ENCODE assay signal across 14 cellular contexts in the genomic region with DNA sequence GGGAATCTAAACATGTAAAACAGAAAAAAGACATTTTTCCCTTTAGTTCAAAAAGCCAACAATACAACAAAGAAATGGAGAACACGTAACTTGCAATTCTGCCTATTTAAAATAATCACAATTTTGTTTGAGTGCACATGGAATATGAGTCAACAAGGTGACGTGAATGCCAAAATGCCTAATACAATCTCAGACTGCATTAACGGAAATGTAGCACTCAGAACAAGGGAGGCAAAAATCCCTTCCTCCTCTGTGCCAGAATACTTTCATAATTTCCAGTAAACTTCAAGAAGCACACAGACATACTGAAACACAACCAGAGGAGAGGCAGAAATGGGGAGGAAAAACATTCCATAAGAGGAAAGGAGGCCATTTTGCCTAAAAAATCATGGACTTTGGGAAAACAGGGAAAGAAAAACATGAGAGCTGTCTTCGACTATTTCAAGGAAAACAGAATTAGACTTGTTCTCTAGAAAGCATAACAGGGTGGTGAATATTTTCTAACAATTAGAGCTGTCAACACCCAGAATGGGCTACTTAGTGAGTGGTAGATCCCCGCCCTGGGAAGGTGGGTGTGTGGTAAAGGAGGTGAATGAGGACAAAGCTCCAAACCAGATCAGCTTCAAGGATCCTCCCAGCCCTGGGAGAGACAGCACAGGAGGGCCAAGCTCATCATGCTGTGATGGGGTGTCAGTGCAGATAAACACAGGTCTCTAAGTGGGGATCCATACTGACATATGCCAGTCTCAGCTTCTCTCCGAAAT. TPM values are rescaled to one million over a fixed set of nuclear protein-coding genes. Genes with fewer than 3 reads are reported as not detected.
DNase-seq lines count a peak whose midpoint lies in the region; TF ChIP-seq lines count a peak whose summit lies in the region.
"Had no signal": no experiment of that assay in that cellular context is flagged by ENCODE, and none has a peak within 500 bp of the region (broad histone marks: within the 10 kb centered on the region; RNA-seq: fewer than 3 reads in every experiment).

No MANE protein-coding gene starts in this region.

- H3K4me1 ChIP-seq in SJSA1 (replicated peaks) (peaks cover 12% of the 10 kb centered on the region), esophagus squamous epithelium (peaks cover 0 to 42% (median 16%) of the 10 kb centered on the region in 3 donors), liver (ENCODE audit: control insufficient read depth in 4 of 4, insufficient read depth in 4 of 4, low read length in 3 of 4) (peaks cover 0 to 9% (median 4%) of the 10 kb centered on the region in 4 donors), stomach smooth muscle (ENCODE audit: control insufficient read depth, insufficient read depth, low read length) (peaks cover 40% of the 10 kb centered on the region), A673 (ENCODE audit: insufficient read depth, low read length, poor library complexity, severe bottlenecking) (peaks cover 33% of the 10 kb centered on the region)

- BruUV-seq in A673 (replicated peaks; lab: Mats Ljungman, UMichigan) = no TSS peak

- CTCF ChIA-PET in A673 (lab: Charles Lee) = no interaction called here

- no peak for TF ChIP-seq POLR2A in esophagus squamous epithelium (IDR thresholded peaks at IDR 0.05)

- H3K9me3 ChIP-seq in SJSA1 (replicated peaks) = no peaks in the 10 kb centered on the region
- H3K9me3 ChIP-seq in esophagus squamous epithelium = no peaks in the 10 kb centered on the region
- H3K9me3 ChIP-seq in liver (ENCODE audit: control insufficient read depth in 4 of 4, low read length in 3 of 4) = no peaks in the 10 kb centered on the region
- H3K9me3 ChIP-seq in stomach smooth muscle (ENCODE audit: control insufficient read depth in 2 of 2, low read length in 2 of 2) = no peaks in the 10 kb centered on the region
- no peaks in the 10 kb centered on the region for H3K9me3 ChIP-seq in A673 (ENCODE audit: low read depth, low read length, poor library complexity, severe bottlenecking)
- H3K9me3 ChIP-seq: neutrophil had no signal

- H3K27ac ChIP-seq in SJSA1 (peak overlapping the region; percentile 73), esophagus squamous epithelium (peak overlapping the region in 3 of 4 donors; percentile 51 to 76 (median 56)), liver (ENCODE audit: low read depth in 1 of 2, low read length in 2 of 2) (peak overlapping the region; percentile 2 to 55), stomach smooth muscle (ENCODE audit: low read length) (peak overlapping the region; percentile 62), A673 (ENCODE audit: low read depth, low read length, poor library complexity, severe bottlenecking) (no peak overlapping the region)
- H3K27ac ChIP-seq: neutrophil had no signal

- H3K4me3 ChIP-seq in SJSA1 (no peak overlapping the region), esophagus squamous epithelium (no peak overlapping the region), liver (ENCODE audit: low read depth in 1 of 3, low read length in 3 of 3) (no peak overlapping the region), stomach smooth muscle (ENCODE audit: low read length in 2 of 2) (peak overlapping the region in 1 of 2 donors; percentile 15), A673 (ENCODE audit: low read depth, low read length, poor library complexity, severe bottlenecking) (no peak overlapping the region)

- no peak overlapping the region for H3K9ac ChIP-seq in liver (ENCODE audit: low read depth in 1 of 2, low read length in 2 of 2)
- H3K9ac ChIP-seq in stomach smooth muscle (ENCODE audit: low read length in 2 of 2) = peak overlapping the region in 1 of 2 donors; percentile 66

- no peak for TF ChIP-seq RAD21 in liver (IDR thresholded peaks at IDR 0.05)

- POLR2A ChIA-PET in A673 (lab: Charles Lee; ENCODE audit: low non-redundant PET) = no interaction called here

- no peak for DNase-seq in SJSA1 (ENCODE audit: low read depth in 1 of 2, low spot score in 2 of 2)
- no peak for DNase-seq in esophagus squamous epithelium (lab: John Stamatoyannopoulos, UW)
- DNase-seq in NCI-H748 (lab: John Stamatoyannopoulos, UW; ENCODE audit: unreplicated experiment) = no peak
- no peak for DNase-seq in Kasumi-1 (lab: John Stamatoyannopoulos, UW)
- no peak for DNase-seq in NCI-H345 treated with DMSO at 0.1 percent for 48 hours (lab: John Stamatoyannopoulos, UW; ENCODE audit: unreplicated experiment)
- DNase-seq in A673 (ENCODE audit: low spot score) = no peak
- DNase-seq: activated CD8-positive, alpha-beta memory T cell treated with anti-CD3 and anti-CD28 coated beads, Interleukin-2, amount 10 ng/mL, durations not matched to agents 7 days and 5 days; COR-L47; kidney glomerular epithelial cell; NCI-H510A treated with DMSO at 0.1 percent for 48 hours; stimulated activated CD4-positive, alpha-beta T cell treated with anti-CD3 and anti-CD28 coated beads, Interleukin-2, amount 100 ng/mL, for 24 hours had no signal

- WGBS in esophagus squamous epithelium, 2 donors = 39 to 48% methylated on average over 5 to 6 of the region's 6 CpGs
- WGBS in liver = 85% methylated on average over 6 of the region's 6 CpGs

- intact Hi-C loops in esophagus squamous epithelium (cut with DNase I) (no loop called here), A673 (cut with micrococcal nuclease; ENCODE audit: unreplicated experiment) (no loop called here)

- H3K27me3 ChIP-seq in SJSA1 (replicated peaks) (no peaks in the 10 kb centered on the region), esophagus squamous epithelium (no peaks in the 10 kb centered on the region), liver (ENCODE audit: control insufficient read depth in 4 of 4, insufficient read depth in 4 of 4, low read length in 3 of 4) (no peaks in the 10 kb centered on the region), stomach smooth muscle (ENCODE audit: control insufficient read depth in 1 of 2, insufficient read depth in 2 of 2, low read length in 2 of 2) (no peaks in the 10 kb centered on the region), A673 (replicated peaks; ENCODE audit: insufficient read depth, low read depth, low read length, poor library complexity) (no peaks in the 10 kb centered on the region)
- H3K27me3 ChIP-seq: neutrophil had no signal

- H3K36me3 ChIP-seq in SJSA1 (no peaks in the 10 kb centered on the region; the same call in 1 of the 2 replicates), esophagus squamous epithelium (peaks cover 10 to 83% (median 25%) of the 10 kb centered on the region in 3 donors), liver (ENCODE audit: control insufficient read depth in 4 of 4, insufficient read depth in 3 of 4, low read depth in 1 of 4, low read length in 3 of 4) (peaks cover 13 to 86% (median 75%) of the 10 kb centered on the region in 4 donors), stomach smooth muscle (ENCODE audit: control insufficient read depth in 2 of 2, insufficient read depth in 2 of 2, low read length in 2 of 2) (peaks cover 18% of the 10 kb centered on the region in 2 donors), A673 (ENCODE audit: insufficient read depth, low read length, poor library complexity, severe bottlenecking) (no peaks in the 10 kb centered on the region)

- TF ChIP-seq CTCF in esophagus squamous epithelium (IDR thresholded peaks at IDR 0.05) (no peak), liver (IDR thresholded peaks at IDR 0.05; ENCODE audit: low read depth, low read length, missing input control) (no peak), A673 (conservative IDR thresholded peaks at IDR 0.05; ENCODE audit: low read depth, low read length) (no peak)

TF ChIP-seq in liver, 16 proteins besides CTCF, POLR2A, EP300 and RAD21:
- TF ChIP-seq GABPA (IDR thresholded peaks at IDR 0.05 in 1 of 2, conservative IDR thresholded peaks at IDR 0.05 in 1 of 2) (no peak), HNF4A (conservative IDR thresholded peaks at IDR 0.05) (no peak)

RNA-seq across cellular contexts. Expression of a gene that starts 48.2 kb away (rescaled TPM):
- 4.7 and 8.9 TPM in 2 replicates for total RNA-seq in SJSA1 (2014; rRNA removed; shearing (Covaris generic))
- total RNA-seq in esophagus squamous epithelium (10 to 100 TPM in 3 of 4 donors, 1 to 10 TPM in 1; 7.7 to 37.6 (median 23.3) TPM), liver (100 to 1,000 TPM in 1 of 2 donors, 10 to 100 TPM in 1; 83.9 to 223 TPM), A673 (2021) (0.69 and 1.6 TPM in 2 replicates)
- polyA plus RNA-seq in liver = 10 to 100 TPM; 15.4 to 42.0 TPM
